Comparison of ENCODE assay signal across 9 cellular contexts in the genomic region with DNA sequence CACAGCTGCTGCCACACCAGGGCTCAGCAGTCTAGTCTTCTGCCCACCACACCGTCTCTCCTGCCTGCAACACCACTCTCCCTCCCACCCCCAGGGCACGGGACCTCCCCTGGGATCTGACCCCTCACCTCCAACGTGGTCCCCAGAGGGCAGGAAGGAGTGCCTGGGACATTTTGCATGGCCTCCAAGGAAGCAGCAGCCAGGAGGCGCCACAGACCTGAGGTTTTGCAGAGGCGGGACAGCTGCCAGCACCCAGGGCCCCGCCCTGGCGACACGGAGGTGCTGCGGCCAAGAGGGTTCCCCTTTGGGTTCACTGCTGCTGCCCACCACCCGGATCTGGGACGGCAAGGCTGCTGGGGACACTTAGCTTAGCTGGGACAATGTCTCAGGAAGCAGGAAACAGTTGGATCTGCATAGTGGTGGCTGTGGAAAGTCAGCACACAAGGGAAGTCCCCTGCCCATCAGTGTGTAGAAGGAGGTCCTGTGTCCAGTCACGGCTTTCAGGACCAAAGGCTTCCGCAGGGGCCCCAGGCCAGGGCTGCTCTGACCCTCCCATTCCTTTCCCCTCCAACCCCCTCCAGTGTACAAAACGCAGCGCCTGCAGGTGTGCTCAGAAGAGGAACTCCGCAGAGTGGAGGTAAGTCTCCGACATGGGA. TPM values are rescaled to one million over a fixed set of nuclear protein-coding genes. Genes with fewer than 3 reads are reported as not detected.
DNase-seq lines count a peak whose midpoint lies in the region; ATAC-seq, FAIRE-seq and TF ChIP-seq lines count a peak whose summit lies in the region.
"Had no signal": no experiment of that assay in that cellular context is flagged by ENCODE, and none has a peak within 500 bp of the region (broad histone marks: within the 10 kb centered on the region; RNA-seq: fewer than 3 reads in every experiment).

No MANE protein-coding gene starts in this region.

- POLR2A ChIA-PET in GM12878 (lab: Charles Lee): no interaction called here

- H3K27me3 Mint-ChIP-seq in Calu3 (ENCODE audit: unreplicated experiment) (peaks cover 53% of the 10 kb centered on the region), neural progenitor cell (ENCODE audit: insufficient read depth, low read depth) (peaks cover 9% of the 10 kb centered on the region), CD14-positive monocyte (ENCODE audit: low read depth in 3 of 3) (peaks cover 48 to 65% (median 63%) of the 10 kb centered on the region in 3 donors)

- BruUV-seq in Calu3 (replicated peaks; lab: Mats Ljungman, UMichigan) (no TSS peak), GM12878 (replicated peaks; lab: Mats Ljungman, UMichigan) (no TSS peak)

- H3K27ac ChIP-seq in Karpas-422 (ENCODE audit: low read length): no peak overlapping the region
- H3K27ac ChIP-seq in GM12878 (ENCODE audit: control insufficient read depth, insufficient read depth): no peak overlapping the region
- no peak overlapping the region for H3K27ac ChIP-seq in neural progenitor cell

- no peaks in the 10 kb centered on the region for H3K9me2 ChIP-seq in Karpas-422 (replicated peaks; ENCODE audit: insufficient read depth, low read length)

- in situ Hi-C loops in GM12878 (cut with MboI): no loop called here

- TF ChIP-seq POLR2A in GM12878 (IDR thresholded peaks at IDR 0.05; ENCODE audit: low read depth, low read length): no peak

- TF ChIP-seq RAD21 in GM12878 (IDR thresholded peaks at IDR 0.05; ENCODE audit: insufficient read depth, low read depth, low read length): peak; percentile 35; the same call in 1 of the 2 replicates

- H3K4me3 Mint-ChIP-seq in Calu3 (ENCODE audit: low read depth, unreplicated experiment) (no peak overlapping the region), neural progenitor cell (no peak overlapping the region), CD14-positive monocyte (no peak overlapping the region)
- H3K4me3 Mint-ChIP-seq: brain had no signal

- no peaks in the 10 kb centered on the region for H3K4me1 ChIP-seq in Karpas-422 (ENCODE audit: low read length)
- no peaks in the 10 kb centered on the region for H3K4me1 ChIP-seq in GM12878 (ENCODE audit: control insufficient read depth, insufficient read depth, low read length)
- H3K4me1 ChIP-seq in neural progenitor cell: no peaks in the 10 kb centered on the region

- H3K4me2 ChIP-seq in Karpas-422 (ENCODE audit: low read depth, low read length, poor library complexity, severe bottlenecking): no peak overlapping the region
- H3K4me2 ChIP-seq in GM12878 (ENCODE audit: control insufficient read depth, insufficient read depth): no peak overlapping the region
- H3K4me2 ChIP-seq in neural progenitor cell: no peak overlapping the region

- ATAC-seq in GM12878: peak; percentile 43; the same call in 2 of the 3 replicates
- ATAC-seq in HG02571 (IDR thresholded peaks at IDR 0.05; ENCODE audit: unreplicated experiment): no peak
- ATAC-seq in HG03457 (IDR thresholded peaks at IDR 0.05; ENCODE audit: unreplicated experiment): no peak

- H3K9me3 Mint-ChIP-seq in Calu3 (ENCODE audit: low read depth, unreplicated experiment): no peaks in the 10 kb centered on the region
- H3K9me3 Mint-ChIP-seq in neural progenitor cell: peaks cover 4% of the 10 kb centered on the region
- peaks cover 0 to 18% (median 5%) of the 10 kb centered on the region in 7 donors for H3K9me3 Mint-ChIP-seq in CD14-positive monocyte

- H2AFZ ChIP-seq in Karpas-422 (ENCODE audit: low read length) (no peak overlapping the region), GM12878 (ENCODE audit: control insufficient read depth, low read depth, low read length) (no peak overlapping the region), neural progenitor cell (replicated peaks) (peak overlapping the region; percentile 30)

- CTCF ChIA-PET in Calu3 (lab: Charles Lee) (interaction anchor here (0.7 to 1.2 kb wide), 2 partner anchors 78 to 163 kb away, joined by 3 read pairs; no protein-coding TSS in a partner anchor), GM12878 (lab: Yijun Ruan, JAX) (no interaction called here)

- H3K79me2 ChIP-seq in Karpas-422 (ENCODE audit: low read length): no peaks in the 10 kb centered on the region
- H3K79me2 ChIP-seq in GM12878 (ENCODE audit: control insufficient read depth, insufficient read depth, low read length): no peaks in the 10 kb centered on the region
- no peaks in the 10 kb centered on the region for H3K79me2 ChIP-seq in neural progenitor cell (ENCODE audit: low read depth)

- H3K4me3 ChIP-seq in Karpas-422 (ENCODE audit: low read length): no peak overlapping the region
- H3K4me3 ChIP-seq in GM12878: no peak overlapping the region
- no peak overlapping the region for H3K4me3 ChIP-seq in neural progenitor cell

- SMC1A ChIA-PET in GM12878 (lab: Charles Lee; ENCODE audit: uncharacterized antibody, unreplicated experiment): no interaction called here

- H3K36me3 Mint-ChIP-seq in Calu3 (ENCODE audit: insufficient read depth, unreplicated experiment) (no peaks in the 10 kb centered on the region), neural progenitor cell (no peaks in the 10 kb centered on the region), CD14-positive monocyte (no peaks in the 10 kb centered on the region)
- H3K36me3 Mint-ChIP-seq: brain had no signal

- intact Hi-C loops in Calu3 (cut with micrococcal nuclease; ENCODE audit: unreplicated experiment): loop anchor here (1.0 kb wide), 1 partner anchor 80 kb away; no protein-coding TSS in a partner anchor
- intact Hi-C loops in GM12878 (cut with micrococcal nuclease; ENCODE audit: unreplicated experiment): no loop called here
- intact Hi-C loops in CD14-positive monocyte (cut with micrococcal nuclease): no loop called here

- H4K20me1 ChIP-seq in Karpas-422 (ENCODE audit: insufficient read depth, low read depth, low read length) (no peaks in the 10 kb centered on the region), GM12878 (ENCODE audit: control insufficient read depth, insufficient read depth) (no peaks in the 10 kb centered on the region), neural progenitor cell (ENCODE audit: low read depth) (no peaks in the 10 kb centered on the region)

- RAD21 ChIA-PET in GM12878 (lab: Charles Lee; ENCODE audit: unreplicated experiment): no interaction called here

- H3K9ac ChIP-seq in Karpas-422 (ENCODE audit: low read length) (no peak overlapping the region), GM12878 (ENCODE audit: control insufficient read depth, insufficient read depth, low read length) (no peak overlapping the region), neural progenitor cell (no peak overlapping the region)

- WGBS in GM12878 (ENCODE audit: insufficient coverage, insufficient replicate concordance, low lambda C conversion rate, missing lambda C conversion rate): 18% methylated on average over 17 of the region's 17 CpGs

- no peaks in the 10 kb centered on the region for H3K27me3 ChIP-seq in Karpas-422 (ENCODE audit: low read length)
- peaks cover 3 to 4% of the 10 kb centered on the region in 2 experiments for H3K27me3 ChIP-seq in GM12878 (replicated peaks in 1 of 2; ENCODE audit: control insufficient read depth in 2 of 2, insufficient read depth in 2 of 2, low read length in 1 of 2)
- no peaks in the 10 kb centered on the region for H3K27me3 ChIP-seq in neural progenitor cell

- H3F3A ChIP-seq in neural progenitor cell (ENCODE audit: low read depth): no peaks in the 10 kb centered on the region

- no peak for TF ChIP-seq EP300 in GM12878 (IDR thresholded peaks at IDR 0.05; ENCODE audit: borderline replicate concordance in 1 of 2, control insufficient read depth in 1 of 2, low read depth in 2 of 2, low read length in 2 of 2)

- no peak for FAIRE-seq in GM12878 (lab: Jason Lieb, UNC)

- TF ChIP-seq CTCF in Calu3 (IDR thresholded peaks at IDR 0.05; ENCODE audit: unreplicated experiment) (peak; percentile 32), GM12878 (IDR thresholded peaks at IDR 0.05 in 2 of 3, conservative IDR thresholded peaks at IDR 0.05 in 1 of 3; ENCODE audit: control insufficient read depth in 2 of 3, extremely low read depth in 1 of 3, insufficient read depth in 1 of 3, low read depth in 3 of 3, low read length in 3 of 3) (peak in 2 of 3 experiments; percentile 14 to 17; a peak in 1 of 6 replicates), neural progenitor cell (IDR thresholded peaks at IDR 0.05) (peak; percentile 55), CD14-positive monocyte (IDR thresholded peaks at IDR 0.05) (no peak)

- H3K9me3 ChIP-seq in Karpas-422 (ENCODE audit: low read length) (no peaks in the 10 kb centered on the region), GM12878 (replicated peaks; ENCODE audit: control insufficient read depth, insufficient read depth, low read length) (no peaks in the 10 kb centered on the region; the same call in 2 of the 3 replicates), neural progenitor cell (ENCODE audit: low read depth) (no peaks in the 10 kb centered on the region)

- no peaks in the 10 kb centered on the region for H3K4me1 Mint-ChIP-seq in Calu3 (ENCODE audit: low read depth, unreplicated experiment)
- H3K4me1 Mint-ChIP-seq in neural progenitor cell: peaks cover 10% of the 10 kb centered on the region
- no peaks in the 10 kb centered on the region for H3K4me1 Mint-ChIP-seq in CD14-positive monocyte

- H3K27ac Mint-ChIP-seq in Calu3 (ENCODE audit: unreplicated experiment) (no peak overlapping the region), neural progenitor cell (no peak overlapping the region), CD14-positive monocyte (no peak overlapping the region)

- no peaks in the 10 kb centered on the region for H3K36me3 ChIP-seq in Karpas-422 (ENCODE audit: insufficient read depth, low read length)
- H3K36me3 ChIP-seq in GM12878 (ENCODE audit: control insufficient read depth in 2 of 2, insufficient read depth in 2 of 2, low read length in 1 of 2): no peaks in the 10 kb centered on the region
- no peaks in the 10 kb centered on the region for H3K36me3 ChIP-seq in neural progenitor cell

- peak; percentile 60 for DNase-seq in Calu3
- peak; percentile 68 for DNase-seq in Karpas-422
- DNase-seq in GM12878 (ENCODE audit: low read depth, low spot score): no peak
- DNase-seq in neural progenitor cell (ENCODE audit: low spot score): peak; percentile 67
- DNase-seq in CD14-positive monocyte (ENCODE audit: low spot score): no peak
- no peak for DNase-seq in NCI-H2029 treated with DMSO at 0.1 percent for 48 hours (lab: John Stamatoyannopoulos, UW)

RNA-seq across cellular contexts. Expression of a gene that starts 13.8 kb away (rescaled TPM):
- total RNA-seq in Calu3 (2022) (not detected in 2 replicates), GM12878 (2014; rRNA removed) (not detected in 2 replicates), GM12878 (2014; rRNA removed; fragmentation: Illumina TruSeq; extraction: Trizol) (not detected in 2 replicates), GM12878 (2021) (not detected in 2 replicates), neural progenitor cell (ENCODE audit: low replicate concordance) (not detected in 2 replicates)
- total RNA-seq in Karpas-422 (2014; rRNA removed; shearing (Covaris generic); ENCODE audit: low replicate concordance): not detected in 2 replicates
- not detected in 2 replicates for total RNA-seq in GM12878 (2013; cell fraction: nucleolus; rRNA removed)
- polyA plus RNA-seq in GM12878 (2011; ENCODE audit: low read depth): not detected
- polyA plus RNA-seq in GM12878 (2011; rRNA removed) (not detected in 2 replicates), GM12878 (2014; fragmentation: Illumina TruSeq; extraction: Trizol) (not detected in 2 replicates), GM12878 (2014; fragmentation: Nextera tagmentation; extraction: Ambion mirVana) (not detected), GM12878 (2014; rRNA removed) (not detected in 2 replicates), GM12878 (2016; fragmentation: Nextera tagmentation; extraction: Ambion mirVana) (not detected), CD14-positive monocyte (not detected)
- not detected in 2 replicates for polyA plus RNA-seq in GM12878 (2011; cell fraction: cytosol; rRNA removed)
- not detected in 2 replicates for polyA plus RNA-seq in GM12878 (2011; cell fraction: nucleus; rRNA removed)
- polyA plus RNA-seq in GM12878 (2012): not detected in 2 replicates
- not detected in 2 replicates for polyA minus RNA-seq in GM12878 (2011; rRNA and poly(A)+ RNA removed)
- not detected in 2 replicates for polyA minus RNA-seq in GM12878 (2011; cell fraction: cytosol; rRNA and poly(A)+ RNA removed)
- polyA minus RNA-seq in GM12878 (2011; cell fraction: nucleus; rRNA and poly(A)+ RNA removed): not detected in 2 replicates

Comparison
In these comparisons a context has a peak if more than half of its experiments do, and no peak if none do; other contexts are left out.
1. DNase-seq: peak in Calu3 (single experiment), Karpas-422 (single experiment) and neural progenitor cell (single experiment); none in GM12878 (single experiment), CD14-positive monocyte (single experiment) and NCI-H2029 treated with DMSO at 0.1 percent for 48 hours (single experiment).